ENCODE assay signal across 1 cellular context in genomic region chr7:2638224-2638991, GRCh38.
A peak's percentile ranks its signal among the peaks of the same experiment; 100 is the strongest.
TF ChIP-seq lines count a peak whose summit lies in the region.

No MANE protein-coding gene starts in this region.

TF ChIP-seq in HepG2, 621 proteins besides CTCF, POLR2A, EP300 and RAD21 (continued from another document and continues in another):
- TF ChIP-seq POGK (CRISPR knock-in tag; conservative IDR thresholded peaks at IDR 0.05) (no peak; the same call in 1 of the 2 replicates), NBN (conservative IDR thresholded peaks at IDR 0.05) (no peak), ZNF770 (CRISPR knock-in tag; IDR thresholded peaks at IDR 0.05) (peak; percentile 78), MIER2 (CRISPR knock-in tag; IDR thresholded peaks at IDR 0.05) (no peak), ZFP62 (CRISPR knock-in tag; IDR thresholded peaks at IDR 0.05) (no peak), YY1 (IDR thresholded peaks at IDR 0.05; ENCODE audit: insufficient read depth, insufficient replicate concordance, low read depth, low read length) (peak; percentile 59), MEIS2 (CRISPR knock-in tag; IDR thresholded peaks at IDR 0.05) (peak; percentile 77; the same call in 1 of the 2 replicates), TCF7L2 (IDR thresholded peaks at IDR 0.05; ENCODE audit: low read depth, low read length) (no peak), HNRNPUL1 (IDR thresholded peaks at IDR 0.05; ENCODE audit: low read depth, low read length) (no peak), ZBTB34 (CRISPR knock-in tag; IDR thresholded peaks at IDR 0.05) (peak; percentile 78; the same call in 1 of the 2 replicates), FOSL2 (CRISPR knock-in tag; IDR thresholded peaks at IDR 0.05) (peak; percentile 51; the same call in 1 of the 2 replicates), CEBPZ (IDR thresholded peaks at IDR 0.05; ENCODE audit: low read length) (no peak), HMGA1 (CRISPR knock-in tag; conservative IDR thresholded peaks at IDR 0.05) (no peak), ZBTB21 (CRISPR knock-in tag; IDR thresholded peaks at IDR 0.05) (no peak; the same call in 1 of the 2 replicates), FOXK2 (IDR thresholded peaks at IDR 0.05) (no peak), ARNT (IDR thresholded peaks at IDR 0.05) (no peak), ZNF691 (CRISPR knock-in tag; IDR thresholded peaks at IDR 0.05; ENCODE audit: borderline replicate concordance, low read depth) (peak; percentile 89), TEAD3 (CRISPR knock-in tag; optimal IDR thresholded peaks at IDR 0.05; ENCODE audit: borderline replicate concordance) (peak; percentile 86), IKZF4 (CRISPR knock-in tag; IDR thresholded peaks at IDR 0.05; ENCODE audit: borderline replicate concordance, low read depth, not compliant biosample characterization) (peak; percentile 85), KDM4B (CRISPR knock-in tag; IDR thresholded peaks at IDR 0.05) (no peak), ZNF776 (CRISPR knock-in tag; IDR thresholded peaks at IDR 0.05) (no peak; the same call in 1 of the 2 replicates), TRIM24 (CRISPR knock-in tag; IDR thresholded peaks at IDR 0.05) (0 out of 2 replicates have a peak, but pooled peaks have one; percentile 5), ZFP36L1 (CRISPR knock-in tag; IDR thresholded peaks at IDR 0.05) (peak; percentile 93), SRSF1 (optimal IDR thresholded peaks at IDR 0.05; ENCODE audit: low read depth, low read length) (peak; percentile 50), FIP1L1 (IDR thresholded peaks at IDR 0.05; ENCODE audit: borderline replicate concordance, insufficient read depth, low read depth, low read length) (no peak), MBD4 (IDR thresholded peaks at IDR 0.05; ENCODE audit: borderline replicate concordance, low read length) (no peak), CEBPB (IDR thresholded peaks at IDR 0.05; ENCODE audit: borderline replicate concordance, low read depth, low read length) (no peak), ZC3H13 (CRISPR knock-in tag; IDR thresholded peaks at IDR 0.05) (peak; percentile 65; the same call in 1 of the 2 replicates), RFX3 (CRISPR knock-in tag; IDR thresholded peaks at IDR 0.05) (no peak), ZNF326 (CRISPR knock-in tag; IDR thresholded peaks at IDR 0.05; ENCODE audit: borderline replicate concordance) (no peak), TFAP4 (IDR thresholded peaks at IDR 0.05; ENCODE audit: borderline replicate concordance, low read depth) (peak; percentile 63; the same call in 1 of the 2 replicates), ZNF207 (IDR thresholded peaks at IDR 0.05; ENCODE audit: borderline replicate concordance) (no peak), ARNT2 (CRISPR knock-in tag; IDR thresholded peaks at IDR 0.05; ENCODE audit: low read depth) (peak; percentile 84; the same call in 1 of the 2 replicates), NCOA2 (CRISPR knock-in tag; IDR thresholded peaks at IDR 0.05) (peak; percentile 59), ZNF33A (CRISPR knock-in tag; IDR thresholded peaks at IDR 0.05; ENCODE audit: borderline replicate concordance) (0 out of 2 replicates have a peak, but pooled peaks have one; percentile 82), ZSCAN31 (CRISPR knock-in tag; IDR thresholded peaks at IDR 0.05; ENCODE audit: low read depth) (peak; percentile 75), ZBTB42 (CRISPR knock-in tag; IDR thresholded peaks at IDR 0.05) (no peak), MZF1 (CRISPR knock-in tag; IDR thresholded peaks at IDR 0.05; ENCODE audit: borderline replicate concordance) (peak; percentile 67; the same call in 1 of the 2 replicates), THAP9 (CRISPR knock-in tag; IDR thresholded peaks at IDR 0.05; ENCODE audit: borderline replicate concordance) (no peak), MED13 (CRISPR knock-in tag; IDR thresholded peaks at IDR 0.05) (0 out of 2 replicates have a peak, but pooled peaks have one; percentile 57), TBP (CRISPR knock-in tag; IDR thresholded peaks at IDR 0.05) (no peak)
- TF ChIP-seq, protein P1, sequence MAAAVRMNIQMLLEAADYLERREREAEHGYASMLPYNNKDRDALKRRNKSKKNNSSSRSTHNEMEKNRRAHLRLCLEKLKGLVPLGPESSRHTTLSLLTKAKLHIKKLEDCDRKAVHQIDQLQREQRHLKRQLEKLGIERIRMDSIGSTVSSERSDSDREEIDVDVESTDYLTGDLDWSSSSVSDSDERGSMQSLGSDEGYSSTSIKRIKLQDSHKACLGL (CRISPR knock-in tag; IDR thresholded peaks at IDR 0.05): peak; percentile 81
- TF ChIP-seq, protein P2, sequence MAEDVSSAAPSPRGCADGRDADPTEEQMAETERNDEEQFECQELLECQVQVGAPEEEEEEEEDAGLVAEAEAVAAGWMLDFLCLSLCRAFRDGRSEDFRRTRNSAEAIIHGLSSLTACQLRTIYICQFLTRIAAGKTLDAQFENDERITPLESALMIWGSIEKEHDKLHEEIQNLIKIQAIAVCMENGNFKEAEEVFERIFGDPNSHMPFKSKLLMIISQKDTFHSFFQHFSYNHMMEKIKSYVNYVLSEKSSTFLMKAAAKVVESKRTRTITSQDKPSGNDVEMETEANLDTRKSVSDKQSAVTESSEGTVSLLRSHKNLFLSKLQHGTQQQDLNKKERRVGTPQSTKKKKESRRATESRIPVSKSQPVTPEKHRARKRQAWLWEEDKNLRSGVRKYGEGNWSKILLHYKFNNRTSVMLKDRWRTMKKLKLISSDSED (CRISPR knock-in tag; IDR thresholded peaks at IDR 0.05): no peak
- TF ChIP-seq, protein P3, sequence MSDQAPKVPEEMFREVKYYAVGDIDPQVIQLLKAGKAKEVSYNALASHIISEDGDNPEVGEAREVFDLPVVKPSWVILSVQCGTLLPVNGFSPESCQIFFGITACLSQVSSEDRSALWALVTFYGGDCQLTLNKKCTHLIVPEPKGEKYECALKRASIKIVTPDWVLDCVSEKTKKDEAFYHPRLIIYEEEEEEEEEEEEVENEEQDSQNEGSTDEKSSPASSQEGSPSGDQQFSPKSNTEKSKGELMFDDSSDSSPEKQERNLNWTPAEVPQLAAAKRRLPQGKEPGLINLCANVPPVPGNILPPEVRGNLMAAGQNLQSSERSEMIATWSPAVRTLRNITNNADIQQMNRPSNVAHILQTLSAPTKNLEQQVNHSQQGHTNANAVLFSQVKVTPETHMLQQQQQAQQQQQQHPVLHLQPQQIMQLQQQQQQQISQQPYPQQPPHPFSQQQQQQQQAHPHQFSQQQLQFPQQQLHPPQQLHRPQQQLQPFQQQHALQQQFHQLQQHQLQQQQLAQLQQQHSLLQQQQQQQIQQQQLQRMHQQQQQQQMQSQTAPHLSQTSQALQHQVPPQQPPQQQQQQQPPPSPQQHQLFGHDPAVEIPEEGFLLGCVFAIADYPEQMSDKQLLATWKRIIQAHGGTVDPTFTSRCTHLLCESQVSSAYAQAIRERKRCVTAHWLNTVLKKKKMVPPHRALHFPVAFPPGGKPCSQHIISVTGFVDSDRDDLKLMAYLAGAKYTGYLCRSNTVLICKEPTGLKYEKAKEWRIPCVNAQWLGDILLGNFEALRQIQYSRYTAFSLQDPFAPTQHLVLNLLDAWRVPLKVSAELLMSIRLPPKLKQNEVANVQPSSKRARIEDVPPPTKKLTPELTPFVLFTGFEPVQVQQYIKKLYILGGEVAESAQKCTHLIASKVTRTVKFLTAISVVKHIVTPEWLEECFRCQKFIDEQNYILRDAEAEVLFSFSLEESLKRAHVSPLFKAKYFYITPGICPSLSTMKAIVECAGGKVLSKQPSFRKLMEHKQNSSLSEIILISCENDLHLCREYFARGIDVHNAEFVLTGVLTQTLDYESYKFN (CRISPR knock-in tag; conservative IDR thresholded peaks at IDR 0.05): peak; percentile 92
